8 cellular contexts compared by ENCODE assay signal in the genomic region with DNA sequence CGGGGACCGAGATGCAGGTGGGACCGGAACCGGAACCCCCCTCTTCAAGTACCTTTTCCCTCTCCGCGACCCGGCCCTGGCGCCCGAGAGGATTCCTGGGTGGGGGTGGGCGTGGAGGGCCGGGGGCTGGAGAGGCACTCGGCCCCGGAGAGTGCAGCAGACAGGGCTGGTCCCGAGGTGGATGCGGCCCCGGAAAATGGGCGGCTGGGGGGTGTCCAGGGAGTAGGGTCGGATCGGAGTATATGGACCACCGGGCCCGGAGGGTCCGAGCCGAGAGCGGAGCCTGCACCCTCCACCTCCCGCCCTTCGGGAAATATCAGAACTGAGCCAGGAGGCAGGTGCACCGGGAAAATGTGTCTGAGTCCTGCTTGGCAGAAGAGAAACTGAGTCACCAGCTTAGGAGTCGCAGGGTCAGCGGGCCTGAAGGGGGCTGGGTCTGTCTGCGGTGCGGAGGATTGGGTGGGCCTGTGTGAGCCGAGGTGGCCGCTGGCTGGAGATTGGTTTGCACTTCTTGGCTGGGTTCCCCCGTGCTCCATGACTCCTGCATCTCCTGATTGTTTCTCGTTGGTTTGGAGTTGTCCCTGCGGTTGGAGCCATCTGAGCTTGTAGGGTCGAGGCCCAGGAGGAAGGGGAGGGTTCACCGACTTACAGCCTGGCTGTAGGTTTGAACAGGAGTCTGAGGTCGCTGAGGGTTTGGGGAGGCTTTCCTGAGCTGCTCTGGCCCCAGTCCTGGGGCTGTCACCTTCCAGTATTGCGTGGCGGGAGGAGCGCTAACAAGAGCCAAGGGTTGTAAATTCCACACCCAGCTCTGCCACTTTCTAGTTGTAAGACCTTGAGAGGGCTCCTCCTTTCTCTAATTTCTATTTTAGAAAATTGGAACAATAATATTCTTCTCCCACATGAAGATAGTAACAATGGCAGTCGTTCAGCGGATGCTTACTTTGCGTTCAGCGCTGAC. TPM values are rescaled to one million over a fixed set of nuclear protein-coding genes. Genes with fewer than 3 reads are reported as not detected.
DNase-seq lines count a peak whose midpoint lies in the region; ATAC-seq, FAIRE-seq and TF ChIP-seq lines count a peak whose summit lies in the region.

No MANE protein-coding gene starts in this region.

- peak; percentile 36 for ATAC-seq in HepG2
- ATAC-seq in thoracic aorta (ENCODE audit: insufficient number of reproducible peaks, low FRiP score, low read depth), result no peak
- ATAC-seq in HG03520 (IDR thresholded peaks at IDR 0.05; ENCODE audit: unreplicated experiment), result no peak
- ATAC-seq in HG03025 (IDR thresholded peaks at IDR 0.05; ENCODE audit: low FRiP score, unreplicated experiment), result no peak
- no peak for ATAC-seq in GM21825 (IDR thresholded peaks at IDR 0.05; ENCODE audit: unreplicated experiment)

- H3K4me1 ChIP-seq in HepG2 (ENCODE audit: insufficient read depth, low read length) (peaks cover 36% of the 10 kb centered on the region), thoracic aorta (ENCODE audit: control insufficient read depth in 1 of 2, low read depth in 2 of 2) (peaks cover 10 to 25% of the 10 kb centered on the region in 2 donors)

- no peaks in the 10 kb centered on the region for H4K20me1 ChIP-seq in HepG2 (ENCODE audit: insufficient read depth, low read length)

- peaks cover 32% of the 10 kb centered on the region for H3K79me2 ChIP-seq in HepG2 (ENCODE audit: insufficient read depth, low read length)

- H3K4me3 ChIP-seq in GM06990 (replicated peaks; ENCODE audit: low read depth, low read length) (peak overlapping the region; percentile 92), cardiac fibroblast (replicated peaks in 1 of 2; ENCODE audit: low read depth in 2 of 2, low read length in 2 of 2) (peak overlapping the region; percentile 86 to 96), HepG2 (replicated peaks in 1 of 3; ENCODE audit: insufficient read depth in 1 of 3, low read depth in 2 of 3, low read length in 3 of 3) (peak overlapping the region; percentile 85 to 98 (median 95)), thoracic aorta (peak overlapping the region; percentile 99)

- H3K9ac ChIP-seq in HepG2 (ENCODE audit: insufficient read depth, low read depth, low read length), result peak overlapping the region; percentile 100

- TF ChIP-seq CTCF in GM06990 (IDR thresholded peaks at IDR 0.05; ENCODE audit: insufficient read depth, low read length, poor library complexity, severe bottlenecking), result no peak
- no peak for TF ChIP-seq CTCF in cardiac fibroblast (IDR thresholded peaks at IDR 0.05; ENCODE audit: low read depth, low read length)
- no peak for TF ChIP-seq CTCF in HepG2 (CRISPR knock-in tag; IDR thresholded peaks at IDR 0.05)
- no peak for TF ChIP-seq CTCF in thoracic aorta (IDR thresholded peaks at IDR 0.05)

- H3K9me3 ChIP-seq in HepG2 (ENCODE audit: low read length) (no peaks in the 10 kb centered on the region), thoracic aorta (no peaks in the 10 kb centered on the region)

- no peak overlapping the region for H2AFZ ChIP-seq in HepG2 (ENCODE audit: low read length)

- peak overlapping the region; percentile 96 for H3K4me2 ChIP-seq in HepG2 (ENCODE audit: low read depth, low read length)

- POLR2A ChIA-PET in HepG2 (lab: Yijun Ruan, JAX), result interaction anchor here (0.7 to 6.9 kb wide), 19 partner anchors 10 to 87 kb away, joined by 3 to 104 read pairs (median 12); partner anchors contain the start of genes ATXN2L, NFATC2IP, RABEP2 and TUFM

- FAIRE-seq in HepG2 (lab: Jason Lieb, UNC), result no peak

- TF ChIP-seq POLR2A in HepG2 (IDR thresholded peaks at IDR 0.05; ENCODE audit: insufficient read depth in 1 of 2, low read depth in 2 of 2, low read length in 2 of 2), result no peak

- no peak for TF ChIP-seq RAD21 in HepG2 (CRISPR knock-in tag; IDR thresholded peaks at IDR 0.05)

- CTCF ChIA-PET in HepG2 (lab: Yijun Ruan, JAX; ENCODE audit: low intra/inter-chr PET ratio, low total read pairs), result interaction anchor here (1.3 kb wide), 1 partner anchor 82 kb away, joined by 3 read pairs; no protein-coding TSS in a partner anchor

- in situ Hi-C loops in HepG2 (cut with HindIII; ENCODE audit: extremely low pct_ligation_motif_present, low pct_unique_long_range_greater_than_20kb), result no loop called here

- WGBS in HepG2 (ENCODE audit: low lambda C conversion rate), result 3% methylated on average over 39 of the region's 46 CpGs

- DNase-seq in GM06990 (ENCODE audit: extremely low read depth, insufficient read length) (no peak), LoVo (ENCODE audit: low spot score) (peak; percentile 15), cardiac fibroblast (ENCODE audit: low read depth in 2 of 2) (peak; percentile 46 to 57), HepG2 (ENCODE audit: low spot score) (no peak), thoracic aorta (ENCODE audit: low spot score) (no peak)

- no TSS peak for BruUV-seq in HepG2 (replicated peaks; lab: Mats Ljungman, UMichigan)

- no peak; a peak in 1 of 4 replicates for TF ChIP-seq EP300 in HepG2 (IDR thresholded peaks at IDR 0.05; ENCODE audit: low read depth in 2 of 2, low read length in 2 of 2)
- no peak for TF ChIP-seq EP300 in HepG2 (CRISPR knock-in tag; IDR thresholded peaks at IDR 0.05; ENCODE audit: borderline replicate concordance)

- H3K27me3 ChIP-seq in GM06990 (replicated peaks; ENCODE audit: control insufficient read depth, insufficient read depth, low read length) (no peaks in the 10 kb centered on the region), HepG2 (ENCODE audit: control insufficient read depth in 1 of 2, insufficient read depth in 2 of 2, low read length in 2 of 2) (no peaks in the 10 kb centered on the region; a peak in 1 of 5 replicates), thoracic aorta (replicated peaks; ENCODE audit: insufficient read depth) (no peaks in the 10 kb centered on the region)

- H3K27ac ChIP-seq in HepG2 (ENCODE audit: extremely low read length, insufficient read depth, low read length) (peak overlapping the region; percentile 99), thoracic aorta (peak overlapping the region; percentile 91 to 96)

- intact Hi-C loops in HepG2 (cut with micrococcal nuclease; ENCODE audit: unreplicated experiment), result loop anchor here (1.0 kb wide), 2 partner anchors 18 to 81 kb away; partner anchors contain the start of gene TUFM

- peaks cover 13% of the 10 kb centered on the region for H3K36me3 ChIP-seq in GM06990 (ENCODE audit: control insufficient read depth, insufficient read depth, low read length)
- peaks cover 12 to 19% of the 10 kb centered on the region in 2 experiments for H3K36me3 ChIP-seq in HepG2 (replicated peaks in 1 of 2; ENCODE audit: control insufficient read depth in 1 of 2, insufficient read depth in 2 of 2, low read length in 2 of 2)
- H3K36me3 ChIP-seq in thoracic aorta, result peaks cover 9% of the 10 kb centered on the region

RNA-seq across cellular contexts. Expression of gene SH2B1, which starts 0.6 kb away (rescaled TPM):
- total RNA-seq in HepG2 (2016; rRNA removed; fragmentation: Illumina TruSeq; extraction: Trizol) (15.6 and 23.3 TPM in 2 replicates), thoracic aorta (10 to 100 TPM; 32.5 to 45.1 TPM)
- total RNA-seq in HepG2 (2016; cell fraction: cytosol; rRNA removed; fragmentation: Illumina TruSeq; extraction: Trizol; ENCODE audit: low read depth), result 22.5 and 27.1 TPM in 2 replicates
- 13.4 and 24.5 TPM in 2 replicates for total RNA-seq in HepG2 (2016; cell fraction: insoluble cytoplasmic fraction; rRNA removed; fragmentation: Illumina TruSeq; extraction: Trizol)
- total RNA-seq in HepG2 (2016; cell fraction: membrane; rRNA removed; fragmentation: Illumina TruSeq; extraction: Trizol), result 16.3 and 21.4 TPM in 2 replicates
- 30.1 and 30.6 TPM in 2 replicates for total RNA-seq in HepG2 (2016; cell fraction: nucleus; rRNA removed; fragmentation: Illumina TruSeq; extraction: Trizol)
- 30.8 and 40.2 TPM in 2 replicates for polyA plus RNA-seq in HepG2 (2011; rRNA removed)
- polyA plus RNA-seq in HepG2 (2011; cell fraction: cytosol; rRNA removed), result 15.2 and 19.8 TPM in 2 replicates
- polyA plus RNA-seq in HepG2 (2011; cell fraction: nucleus; rRNA removed), result 198 and 224 TPM in 2 replicates
- polyA plus RNA-seq in HepG2 (2012), result 35.0 and 37.6 TPM in 2 replicates
- polyA plus RNA-seq in HepG2 (2016; cell fraction: cytosol; fragmentation: Illumina TruSeq; extraction: Trizol; ENCODE audit: low read depth), result 4.3 and 6.0 TPM in 2 replicates
- polyA plus RNA-seq in HepG2 (2016; cell fraction: insoluble cytoplasmic fraction; fragmentation: Illumina TruSeq; extraction: Trizol; ENCODE audit: low read depth), result 18.0 and 21.1 TPM in 2 replicates
- 12.3 and 13.6 TPM in 2 replicates for polyA plus RNA-seq in HepG2 (2016; cell fraction: membrane; fragmentation: Illumina TruSeq; extraction: Trizol; ENCODE audit: low read depth)
- 82.4 and 89.4 TPM in 2 replicates for polyA plus RNA-seq in HepG2 (2016; cell fraction: nucleus; fragmentation: Illumina TruSeq; extraction: Trizol; ENCODE audit: insufficient read depth, low read depth)
- 44.5 and 55.4 TPM in 2 replicates for polyA minus RNA-seq in HepG2 (2011; rRNA and poly(A)+ RNA removed; ENCODE audit: low replicate concordance)
- 10.5 and 11.6 TPM in 2 replicates for polyA minus RNA-seq in HepG2 (2011; cell fraction: cytosol; rRNA and poly(A)+ RNA removed)
- 36.8 and 48.6 TPM in 2 replicates for polyA minus RNA-seq in HepG2 (2011; cell fraction: nucleus; rRNA and poly(A)+ RNA removed)

RNA-seq across cellular contexts. Expression of gene ATP2A1, which starts 14.1 kb away (rescaled TPM):
- 0.70 and 3.2 TPM in 2 replicates for total RNA-seq in HepG2 (2016; rRNA removed; fragmentation: Illumina TruSeq; extraction: Trizol)
- total RNA-seq in HepG2 (2016; cell fraction: cytosol; rRNA removed; fragmentation: Illumina TruSeq; extraction: Trizol; ENCODE audit: low read depth), result 1.1 and 1.9 TPM in 2 replicates
- total RNA-seq in HepG2 (2016; cell fraction: insoluble cytoplasmic fraction; rRNA removed; fragmentation: Illumina TruSeq; extraction: Trizol), result 0.30 and 2.0 TPM in 2 replicates
- 0.65 and 1.3 TPM in 2 replicates for total RNA-seq in HepG2 (2016; cell fraction: membrane; rRNA removed; fragmentation: Illumina TruSeq; extraction: Trizol)
- 4.8 and 6.9 TPM in 2 replicates for total RNA-seq in HepG2 (2016; cell fraction: nucleus; rRNA removed; fragmentation: Illumina TruSeq; extraction: Trizol)
- 12.5 and 16.4 TPM in 2 replicates for polyA plus RNA-seq in HepG2 (2011; rRNA removed)
- polyA plus RNA-seq in HepG2 (2011; cell fraction: cytosol; rRNA removed), result 2.7 and 2.9 TPM in 2 replicates
- 149 and 332 TPM in 2 replicates for polyA plus RNA-seq in HepG2 (2011; cell fraction: nucleus; rRNA removed)
- polyA plus RNA-seq in HepG2 (2012), result 31.5 and 57.2 TPM in 2 replicates
- 0.51 TPM in 2 replicates for polyA plus RNA-seq in HepG2 (2016; cell fraction: cytosol; fragmentation: Illumina TruSeq; extraction: Trizol; ENCODE audit: low read depth)
- 1.3 and 1.5 TPM in 2 replicates for polyA plus RNA-seq in HepG2 (2016; cell fraction: insoluble cytoplasmic fraction; fragmentation: Illumina TruSeq; extraction: Trizol; ENCODE audit: low read depth)
- polyA plus RNA-seq in HepG2 (2016; cell fraction: membrane; fragmentation: Illumina TruSeq; extraction: Trizol; ENCODE audit: low read depth), result 0.87 and 1.9 TPM in 2 replicates
- 55.1 and 58.0 TPM in 2 replicates for polyA plus RNA-seq in HepG2 (2016; cell fraction: nucleus; fragmentation: Illumina TruSeq; extraction: Trizol; ENCODE audit: insufficient read depth, low read depth)
- polyA minus RNA-seq in HepG2 (2011; rRNA and poly(A)+ RNA removed; ENCODE audit: low replicate concordance), result 1.4 and 6.4 TPM in 2 replicates
- polyA minus RNA-seq in HepG2 (2011; cell fraction: cytosol; rRNA and poly(A)+ RNA removed), result 0.59 and 1.4 TPM in 2 replicates
- polyA minus RNA-seq in HepG2 (2011; cell fraction: nucleus; rRNA and poly(A)+ RNA removed), result 26.7 and 30.8 TPM in 2 replicates
- total RNA-seq in thoracic aorta, result under 1 TPM; 0.41 to 0.42 TPM

RNA-seq across cellular contexts. Expression of gene TUFM, which starts 18.1 kb away (rescaled TPM):
- total RNA-seq in HepG2 (2016; rRNA removed; fragmentation: Illumina TruSeq; extraction: Trizol) (138 and 298 TPM in 2 replicates), thoracic aorta (10 to 100 TPM; 48.9 to 50.2 TPM)
- total RNA-seq in HepG2 (2016; cell fraction: cytosol; rRNA removed; fragmentation: Illumina TruSeq; extraction: Trizol; ENCODE audit: low read depth), result 52.9 and 59.0 TPM in 2 replicates
- total RNA-seq in HepG2 (2016; cell fraction: insoluble cytoplasmic fraction; rRNA removed; fragmentation: Illumina TruSeq; extraction: Trizol), result 109 and 318 TPM in 2 replicates
- total RNA-seq in HepG2 (2016; cell fraction: membrane; rRNA removed; fragmentation: Illumina TruSeq; extraction: Trizol), result 97.9 and 102 TPM in 2 replicates
- 269 and 303 TPM in 2 replicates for total RNA-seq in HepG2 (2016; cell fraction: nucleus; rRNA removed; fragmentation: Illumina TruSeq; extraction: Trizol)
- 189 and 206 TPM in 2 replicates for polyA plus RNA-seq in HepG2 (2011; rRNA removed)
- polyA plus RNA-seq in HepG2 (2011; cell fraction: cytosol; rRNA removed), result 123 and 178 TPM in 2 replicates
- 404 and 487 TPM in 2 replicates for polyA plus RNA-seq in HepG2 (2011; cell fraction: nucleus; rRNA removed)
- polyA plus RNA-seq in HepG2 (2012), result 180 and 205 TPM in 2 replicates
- polyA plus RNA-seq in HepG2 (2016; cell fraction: cytosol; fragmentation: Illumina TruSeq; extraction: Trizol; ENCODE audit: low read depth), result 69.4 and 72.1 TPM in 2 replicates
- 150 and 184 TPM in 2 replicates for polyA plus RNA-seq in HepG2 (2016; cell fraction: insoluble cytoplasmic fraction; fragmentation: Illumina TruSeq; extraction: Trizol; ENCODE audit: low read depth)
- 99.2 and 107 TPM in 2 replicates for polyA plus RNA-seq in HepG2 (2016; cell fraction: membrane; fragmentation: Illumina TruSeq; extraction: Trizol; ENCODE audit: low read depth)
- 673 and 742 TPM in 2 replicates for polyA plus RNA-seq in HepG2 (2016; cell fraction: nucleus; fragmentation: Illumina TruSeq; extraction: Trizol; ENCODE audit: insufficient read depth, low read depth)
- 135 and 165 TPM in 2 replicates for polyA minus RNA-seq in HepG2 (2011; rRNA and poly(A)+ RNA removed; ENCODE audit: low replicate concordance)
- polyA minus RNA-seq in HepG2 (2011; cell fraction: cytosol; rRNA and poly(A)+ RNA removed), result 69.4 and 75.9 TPM in 2 replicates
- 56.7 and 63.5 TPM in 2 replicates for polyA minus RNA-seq in HepG2 (2011; cell fraction: nucleus; rRNA and poly(A)+ RNA removed)

RNA-seq across cellular contexts. Expression of gene ATXN2L, which starts 41.4 kb away (rescaled TPM):
- 40.8 and 48.4 TPM in 2 replicates for total RNA-seq in HepG2 (2016; rRNA removed; fragmentation: Illumina TruSeq; extraction: Trizol)
- 36.9 and 45.8 TPM in 2 replicates for total RNA-seq in HepG2 (2016; cell fraction: cytosol; rRNA removed; fragmentation: Illumina TruSeq; extraction: Trizol; ENCODE audit: low read depth)
- total RNA-seq in HepG2 (2016; cell fraction: insoluble cytoplasmic fraction; rRNA removed; fragmentation: Illumina TruSeq; extraction: Trizol), result 42.8 and 43.7 TPM in 2 replicates
- total RNA-seq in HepG2 (2016; cell fraction: membrane; rRNA removed; fragmentation: Illumina TruSeq; extraction: Trizol), result 52.1 and 54.1 TPM in 2 replicates
- 63.4 and 92.7 TPM in 2 replicates for total RNA-seq in HepG2 (2016; cell fraction: nucleus; rRNA removed; fragmentation: Illumina TruSeq; extraction: Trizol)
- 55.1 and 63.9 TPM in 2 replicates for polyA plus RNA-seq in HepG2 (2011; rRNA removed)
- 23.4 and 26.4 TPM in 2 replicates for polyA plus RNA-seq in HepG2 (2011; cell fraction: cytosol; rRNA removed)
- polyA plus RNA-seq in HepG2 (2011; cell fraction: nucleus; rRNA removed), result 475 and 487 TPM in 2 replicates
- 130 and 201 TPM in 2 replicates for polyA plus RNA-seq in HepG2 (2012)
- polyA plus RNA-seq in HepG2 (2016; cell fraction: cytosol; fragmentation: Illumina TruSeq; extraction: Trizol; ENCODE audit: low read depth), result 25.5 and 29.6 TPM in 2 replicates
- 97.1 and 152 TPM in 2 replicates for polyA plus RNA-seq in HepG2 (2016; cell fraction: insoluble cytoplasmic fraction; fragmentation: Illumina TruSeq; extraction: Trizol; ENCODE audit: low read depth)
- 65.4 and 76.8 TPM in 2 replicates for polyA plus RNA-seq in HepG2 (2016; cell fraction: membrane; fragmentation: Illumina TruSeq; extraction: Trizol; ENCODE audit: low read depth)
- polyA plus RNA-seq in HepG2 (2016; cell fraction: nucleus; fragmentation: Illumina TruSeq; extraction: Trizol; ENCODE audit: insufficient read depth, low read depth), result 346 and 353 TPM in 2 replicates
- polyA minus RNA-seq in HepG2 (2011; rRNA and poly(A)+ RNA removed; ENCODE audit: low replicate concordance), result 36.7 and 65.3 TPM in 2 replicates
- polyA minus RNA-seq in HepG2 (2011; cell fraction: cytosol; rRNA and poly(A)+ RNA removed), result 77.5 and 78.1 TPM in 2 replicates
- polyA minus RNA-seq in HepG2 (2011; cell fraction: nucleus; rRNA and poly(A)+ RNA removed), result 171 and 176 TPM in 2 replicates
- total RNA-seq in thoracic aorta, result 10 to 100 TPM; 79.9 to 84.3 TPM

Comparison
In these comparisons a context has a peak if more than half of its experiments do, and no peak if none do; other contexts are left out.
1. DNase-seq: peak in LoVo (single experiment) and cardiac fibroblast (2 of 2); none in GM06990 (single experiment), HepG2 (single experiment) and thoracic aorta (single experiment).
2. Peak in every context shown above with its lines, with median percentiles within 50 percentile points of each other: H3K4me3 ChIP-seq.